Comparison of ENCODE assay signal across 8 cellular contexts in the genomic region with DNA sequence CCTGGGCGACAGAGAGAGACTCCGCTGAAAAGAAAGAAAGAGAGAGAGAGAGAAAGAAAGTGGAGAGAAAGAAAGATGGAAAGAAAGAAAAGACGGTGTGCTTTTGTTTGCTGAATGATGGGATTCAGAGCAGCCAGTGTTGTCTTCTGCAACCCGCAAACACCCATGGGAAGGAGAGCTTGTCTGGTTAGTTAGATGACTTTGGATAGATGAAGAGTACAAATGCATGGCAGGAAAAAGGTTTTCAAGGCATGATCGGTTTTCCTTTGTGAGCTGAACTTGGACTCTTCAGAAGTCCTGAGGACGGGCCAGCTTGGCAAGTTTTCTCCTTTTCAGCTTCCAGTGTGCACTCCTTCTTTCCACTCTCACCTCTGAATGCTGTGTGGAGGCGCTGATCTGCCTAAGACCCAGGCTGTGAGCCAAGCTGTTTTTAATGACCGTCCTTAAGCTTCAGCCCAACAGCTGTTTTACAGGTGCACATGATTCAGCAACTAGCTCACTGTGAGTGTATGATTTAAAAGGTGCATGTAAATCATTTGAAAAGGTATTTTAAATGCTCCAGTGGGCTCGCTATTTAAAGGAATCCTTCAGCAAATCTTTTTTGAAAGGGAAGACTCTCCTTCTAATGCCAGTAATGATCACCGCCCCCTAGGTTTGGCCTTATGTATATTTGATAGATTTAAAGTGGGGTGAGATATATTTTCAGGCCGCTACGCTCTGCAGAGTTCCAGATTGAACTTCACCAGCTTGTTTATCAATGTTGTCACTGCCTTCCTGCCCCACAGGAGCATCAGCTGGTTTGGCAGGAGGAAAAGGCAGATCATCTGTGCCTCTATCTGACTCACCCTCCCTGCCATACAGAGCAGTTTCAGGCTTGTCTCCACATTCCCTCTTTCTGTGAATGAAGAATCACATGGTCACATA.
A peak's percentile ranks its signal among the peaks of the same experiment; 100 is the strongest.
DNase-seq lines count a peak whose midpoint lies in the region; ATAC-seq, FAIRE-seq and TF ChIP-seq lines count a peak whose summit lies in the region.

No MANE protein-coding gene starts in this region.

- peak; percentile 49 for FAIRE-seq in astrocyte (lab: Jason Lieb, UNC)

- H3K4me1 Mint-ChIP-seq in astrocyte (ENCODE audit: low read depth, unreplicated experiment) = peaks cover 24% of the 10 kb centered on the region
- H3K4me1 Mint-ChIP-seq in naive thymus-derived CD8-positive, alpha-beta T cell = peaks cover 0 to 3% (median 0%) of the 10 kb centered on the region in 4 donors

- H3K4me2 ChIP-seq in astrocyte (ENCODE audit: low read length) = peak overlapping the region; percentile 30

- no peaks in the 10 kb centered on the region for H4K20me1 ChIP-seq in astrocyte (ENCODE audit: insufficient read depth, low read length)

- no peak overlapping the region for H2AFZ ChIP-seq in astrocyte (ENCODE audit: low read depth, low read length)

- no peaks in the 10 kb centered on the region for H3K36me3 ChIP-seq in astrocyte (ENCODE audit: insufficient read depth, low read length)
- no peaks in the 10 kb centered on the region for H3K36me3 ChIP-seq in HAP-1 (replicated peaks)

- TF ChIP-seq CTCF in astrocyte (IDR thresholded peaks at IDR 0.05; ENCODE audit: insufficient read depth, low read depth, low read length) = no peak

- DNase-seq in KBM-7 (peak; percentile 35), astrocyte (ENCODE audit: low read depth) (peak; percentile 75), iris pigment epithelial cell (ENCODE audit: low read depth) (peak; percentile 75), stromal cell of bone marrow (ENCODE audit: low read depth) (peak; percentile 54), HAP-1 (ENCODE audit: low spot score in 2 of 2) (no peak)
- DNase-seq in naive thymus-derived CD8-positive, alpha-beta T cell = no peak

- no peak for ATAC-seq in HG02610 (IDR thresholded peaks at IDR 0.05; ENCODE audit: unreplicated experiment)
- no peak for ATAC-seq in naive thymus-derived CD8-positive, alpha-beta T cell
- ATAC-seq in HG02870 (IDR thresholded peaks at IDR 0.05; ENCODE audit: unreplicated experiment) = no peak

- H3K27ac Mint-ChIP-seq in astrocyte (ENCODE audit: unreplicated experiment) = peak overlapping the region; percentile 88
- no peak overlapping the region for H3K27ac Mint-ChIP-seq in naive thymus-derived CD8-positive, alpha-beta T cell

- no peaks in the 10 kb centered on the region for H3K9me3 Mint-ChIP-seq in astrocyte (ENCODE audit: unreplicated experiment)
- H3K9me3 Mint-ChIP-seq in naive thymus-derived CD8-positive, alpha-beta T cell = peaks cover 0 to 13% (median 0%) of the 10 kb centered on the region in 9 donors

- H3K4me3 ChIP-seq in astrocyte (ENCODE audit: insufficient read depth, low read depth, low read length) = no peak overlapping the region
- no peak overlapping the region for H3K4me3 ChIP-seq in HAP-1

- H3K79me2 ChIP-seq in astrocyte (ENCODE audit: insufficient read depth, low read length) = no peaks in the 10 kb centered on the region

- H3K36me3 Mint-ChIP-seq in astrocyte (ENCODE audit: low read depth, unreplicated experiment) = no peaks in the 10 kb centered on the region
- H3K36me3 Mint-ChIP-seq in naive thymus-derived CD8-positive, alpha-beta T cell = peaks cover 0 to 5% (median 0%) of the 10 kb centered on the region in 3 donors

- in situ Hi-C loops in KBM-7 (cut with MboI; ENCODE audit: low pct_unique_long_range_greater_than_20kb, low sequenced_read_pairs) = no loop called here
- in situ Hi-C loops in HAP-1 (cut with MboI; ENCODE audit: low sequenced_read_pairs) = no loop called here

- no peak overlapping the region for H3K9ac ChIP-seq in astrocyte (ENCODE audit: low read length)

- H3K27me3 Mint-ChIP-seq in astrocyte (ENCODE audit: low read depth, unreplicated experiment) = no peaks in the 10 kb centered on the region
- H3K27me3 Mint-ChIP-seq in naive thymus-derived CD8-positive, alpha-beta T cell = no peaks in the 10 kb centered on the region

- H3K27ac ChIP-seq in astrocyte (ENCODE audit: low read depth, low read length) = no peak overlapping the region

- H3K4me1 ChIP-seq in astrocyte (ENCODE audit: insufficient read depth, low read length) = peaks cover 29% of the 10 kb centered on the region
- H3K4me1 ChIP-seq in HAP-1 = no peaks in the 10 kb centered on the region

- POLR2A ChIA-PET in naive thymus-derived CD8-positive, alpha-beta T cell (lab: Charles Lee) = no interaction called here

- H3K27me3 ChIP-seq in astrocyte (ENCODE audit: insufficient read depth, low read length) (no peaks in the 10 kb centered on the region), HAP-1 (ENCODE audit: low read depth) (no peaks in the 10 kb centered on the region)

- H3K4me3 Mint-ChIP-seq in astrocyte (ENCODE audit: unreplicated experiment) = no peak overlapping the region
- H3K4me3 Mint-ChIP-seq in naive thymus-derived CD8-positive, alpha-beta T cell = no peak overlapping the region

- H3K9me3 ChIP-seq in astrocyte (ENCODE audit: insufficient read depth, low read depth, low read length) (no peaks in the 10 kb centered on the region), HAP-1 (no peaks in the 10 kb centered on the region)

Comparison
In these comparisons a context has a peak if more than half of its experiments do, and no peak if none do; other contexts are left out.
1. DNase-seq: peak in KBM-7 (single experiment), astrocyte (single experiment), iris pigment epithelial cell (single experiment) and stromal cell of bone marrow (single experiment); none in naive thymus-derived CD8-positive, alpha-beta T cell (0 of 10) and HAP-1 (0 of 2).